1 cellular context compared by ENCODE assay signal in the genomic region with DNA sequence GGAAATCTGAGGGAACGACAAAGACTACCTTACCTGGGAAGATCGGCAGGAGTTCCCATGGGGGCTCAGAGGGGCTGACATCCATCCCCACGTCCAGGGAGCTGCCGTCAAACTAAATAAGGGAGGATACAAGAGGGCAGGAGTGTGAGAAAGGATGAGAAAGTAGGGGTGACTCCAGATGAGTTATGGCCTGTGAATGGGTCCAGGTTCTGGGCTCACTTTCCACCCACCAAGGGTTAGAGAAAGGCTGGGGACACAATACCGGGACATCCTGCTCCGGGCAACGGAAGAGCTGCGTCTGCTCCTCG.
TF ChIP-seq lines count a peak whose summit lies in the region.

No MANE protein-coding gene starts in this region.

TF ChIP-seq in endothelial cell of umbilical vein, 7 proteins besides CTCF, POLR2A, EP300 and RAD21:
- TF ChIP-seq GATA2 (IDR thresholded peaks at IDR 0.05; ENCODE audit: insufficient read depth, insufficient read length, low read depth, low read length) = no peak
- no peak for TF ChIP-seq EZH2 (IDR thresholded peaks at IDR 0.05; ENCODE audit: borderline replicate concordance, low read depth, low read length, severe bottlenecking)
- TF ChIP-seq, protein P1, sequence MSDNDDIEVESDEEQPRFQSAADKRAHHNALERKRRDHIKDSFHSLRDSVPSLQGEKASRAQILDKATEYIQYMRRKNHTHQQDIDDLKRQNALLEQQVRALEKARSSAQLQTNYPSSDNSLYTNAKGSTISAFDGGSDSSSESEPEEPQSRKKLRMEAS (IDR thresholded peaks at IDR 0.05; ENCODE audit: insufficient read depth, insufficient read length) = no peak
- no peak for TF ChIP-seq FOS (IDR thresholded peaks at IDR 0.05; ENCODE audit: borderline replicate concordance, insufficient read depth, low read length)
- no peak for TF ChIP-seq MYC (IDR thresholded peaks at IDR 0.05; ENCODE audit: low read depth, low read length)
- TF ChIP-seq JUN (IDR thresholded peaks at IDR 0.05; ENCODE audit: borderline replicate concordance, insufficient read depth, insufficient read length, low read depth) = no peak
